ENCODE assay signal across 15 cellular contexts in genomic region chrX:134692233-134692632, GRCh38. TPM values are rescaled to one million over a fixed set of nuclear protein-coding genes. Genes with fewer than 3 reads are reported as not detected.
"Had no signal": no experiment of that assay in that cellular context is flagged by ENCODE, and none has a peak within 500 bp of the region (broad histone marks: within the 10 kb centered on the region; RNA-seq: fewer than 3 reads in every experiment).

No MANE protein-coding gene starts in this region.

- H3K4me3 ChIP-seq: colonic mucosa, gastrocnemius medialis, thyroid gland, vagina had no signal

- H3K27ac ChIP-seq: colonic mucosa, gastrocnemius medialis, thyroid gland, vagina, VCaP had no signal

- H3K36me3 Mint-ChIP-seq: naive B cell, T-cell had no signal

- H3K9me3 Mint-ChIP-seq: activated CD8-positive, alpha-beta T cell treated with anti-CD3 and anti-CD28 coated beads for 36 hours; activated naive CD4-positive, alpha-beta T cell treated with anti-CD3 and anti-CD28 coated beads for 36 hours; activated T-helper 1 cell treated with anti-CD3 and anti-CD28 coated beads, Interleukin-12 subunit alpha, Interleukin-12 subunit beta, Interleukin-2, Interleukin-4 antibody, amounts not matched to agents 30 ng/mL and 10 ng/mL and 1 ng/mL, durations not matched to agents 14 hours and 24 hours and 36 hours; T-cell had no signal

- H3K4me3 Mint-ChIP-seq: activated CD8-positive, alpha-beta T cell treated with anti-CD3 and anti-CD28 coated beads for 36 hours; activated naive CD4-positive, alpha-beta T cell treated with anti-CD3 and anti-CD28 coated beads for 36 hours; activated T-helper 1 cell treated with anti-CD3 and anti-CD28 coated beads, Interleukin-12 subunit alpha, Interleukin-12 subunit beta, Interleukin-2, Interleukin-4 antibody, amounts not matched to agents 30 ng/mL and 10 ng/mL and 1 ng/mL, durations not matched to agents 14 hours and 24 hours and 36 hours; naive B cell; T-cell had no signal

- H3K4me1 Mint-ChIP-seq: naive B cell, T-cell had no signal

- H3K36me3 ChIP-seq: colonic mucosa, gastrocnemius medialis, thyroid gland, vagina had no signal

- H3K27ac Mint-ChIP-seq: activated CD8-positive, alpha-beta T cell treated with anti-CD3 and anti-CD28 coated beads for 36 hours; activated naive CD4-positive, alpha-beta T cell treated with anti-CD3 and anti-CD28 coated beads for 36 hours; activated T-helper 1 cell treated with anti-CD3 and anti-CD28 coated beads, Interleukin-12 subunit alpha, Interleukin-12 subunit beta, Interleukin-2, Interleukin-4 antibody, amounts not matched to agents 30 ng/mL and 10 ng/mL and 1 ng/mL, durations not matched to agents 14 hours and 24 hours and 36 hours; naive B cell; T-cell had no signal

- H3K9me3 ChIP-seq: colonic mucosa, gastrocnemius medialis, thyroid gland, vagina had no signal

- ATAC-seq: activated CD8-positive, alpha-beta T cell treated with anti-CD3 and anti-CD28 coated beads for 36 hours; gastrocnemius medialis; sciatic nerve; T-cell had no signal

- H3K27me3 ChIP-seq: colonic mucosa, gastrocnemius medialis, thyroid gland, vagina had no signal

- H3K4me1 ChIP-seq: colonic mucosa, thyroid gland, vagina had no signal

- DNase-seq: activated CD8-positive, alpha-beta T cell treated with anti-CD3 and anti-CD28 coated beads for 36 hours; activated naive CD4-positive, alpha-beta T cell treated with anti-CD3 and anti-CD28 coated beads for 36 hours; caudate nucleus; colonic mucosa; gastrocnemius medialis; midbrain; naive B cell; T-cell; T1000; thyroid gland had no signal

RNA-seq across cellular contexts. Expression of gene PLAC1, which starts 34.0 kb away (rescaled TPM):
- total RNA-seq: activated CD8-positive, alpha-beta T cell treated with anti-CD3 and anti-CD28 coated beads for 36 hours; activated naive CD4-positive, alpha-beta T cell treated with anti-CD3 and anti-CD28 coated beads for 36 hours; activated T-helper 1 cell treated with anti-CD3 and anti-CD28 coated beads, Interleukin-12 subunit alpha, Interleukin-12 subunit beta, Interleukin-2, Interleukin-4 antibody, amounts not matched to agents 30 ng/mL and 10 ng/mL and 1 ng/mL, durations not matched to agents 14 hours and 24 hours and 36 hours; colonic mucosa; gastrocnemius medialis; kidney epithelial cell; sciatic nerve; T-cell; thyroid gland; vagina had no signal
